Comparison of ENCODE assay signal across 1 cellular context in genomic region chr16:12403746-12404658, GRCh38.
TF ChIP-seq lines count a peak whose summit lies in the region.

No MANE protein-coding gene starts in this region.

TF ChIP-seq in H1, 55 proteins besides CTCF, POLR2A, EP300 and RAD21 (continued from another document):
- no peak for TF ChIP-seq TEAD4 (IDR thresholded peaks at IDR 0.05; ENCODE audit: low read depth, low read length)
- TF ChIP-seq KDM5A (IDR thresholded peaks at IDR 0.05; ENCODE audit: low read length): no peak
- TF ChIP-seq TAF1 (IDR thresholded peaks at IDR 0.05; ENCODE audit: low read depth, low read length): no peak
- TF ChIP-seq YY1 (IDR thresholded peaks at IDR 0.05; ENCODE audit: low read depth, low read length): no peak
- no peak for TF ChIP-seq SIRT6 (IDR thresholded peaks at IDR 0.05; ENCODE audit: low read length)
- TF ChIP-seq EZH2 (IDR thresholded peaks at IDR 0.05; ENCODE audit: low read depth, low read length, severe bottlenecking): no peak
- no peak for TF ChIP-seq CREB1 (IDR thresholded peaks at IDR 0.05)
- TF ChIP-seq FOSL1 (IDR thresholded peaks at IDR 0.05; ENCODE audit: insufficient read depth, low read depth, low read length): no peak
